In the genomic region with DNA sequence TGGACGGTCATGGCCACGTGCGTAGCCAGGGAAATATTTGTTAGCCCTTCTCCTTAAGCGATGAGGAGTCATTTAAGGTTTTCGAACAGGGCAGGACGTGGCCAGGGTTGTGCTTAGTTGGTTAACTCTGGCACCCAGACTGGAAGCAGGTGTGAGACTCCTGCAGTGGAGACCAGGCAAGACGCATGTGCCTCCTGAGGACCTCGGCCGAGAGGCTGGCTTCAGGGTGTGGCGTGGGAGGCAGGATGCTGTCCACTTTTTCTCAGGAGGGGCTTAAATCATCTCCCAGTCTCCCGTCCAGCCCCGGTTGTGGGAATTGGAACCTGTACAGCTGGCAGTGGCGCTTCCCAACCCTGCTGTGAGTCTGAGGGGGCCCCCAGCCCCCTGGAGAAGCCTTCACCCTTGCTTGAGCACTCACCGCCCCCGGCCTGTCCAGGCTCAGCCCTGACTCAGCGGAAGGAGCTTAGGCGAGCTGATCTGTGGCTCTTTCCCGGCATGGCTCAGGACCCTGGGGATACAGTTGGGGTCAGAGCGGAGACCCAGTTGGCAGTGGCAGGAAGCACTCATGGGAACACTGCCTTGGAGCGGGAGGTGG, we compare ENCODE assay signal across 1 cellular context.
TF ChIP-seq lines count a peak whose summit lies in the region.

No MANE protein-coding gene starts in this region.

TF ChIP-seq in K562, 482 proteins besides CTCF, POLR2A, EP300 and RAD21:
- TF ChIP-seq EGR1 (conservative IDR thresholded peaks at IDR 0.05) (peak; percentile 33; the same call in 1 of the 2 replicates), GTF2F1 (IDR thresholded peaks at IDR 0.05; ENCODE audit: low read depth, low read length) (no peak)
TF ChIP-seq in K562: peak in this region for 1.
